16 cellular contexts compared by ENCODE assay signal in genomic region chr4:7006411-7006810, GRCh38. TPM values are rescaled to one million over a fixed set of nuclear protein-coding genes. Genes with fewer than 3 reads are reported as not detected.
A peak's percentile ranks its signal among the peaks of the same experiment; 100 is the strongest.
DNase-seq lines count a peak whose midpoint lies in the region; ATAC-seq, FAIRE-seq and TF ChIP-seq lines count a peak whose summit lies in the region.
"Had no signal": no experiment of that assay in that cellular context is flagged by ENCODE, and none has a peak within 500 bp of the region (broad histone marks: within the 10 kb centered on the region; RNA-seq: fewer than 3 reads in every experiment).

No MANE protein-coding gene starts in this region.

- BruUV-seq in MCF 10A (replicated peaks; lab: Mats Ljungman, UMichigan), result no TSS peak
- no TSS peak for BruUV-seq in mammary epithelial cell (replicated peaks; lab: Mats Ljungman, UMichigan)

- H4K20me1 ChIP-seq in mammary epithelial cell (ENCODE audit: insufficient read depth, low read length), result no peaks in the 10 kb centered on the region

- H3K36me3 Mint-ChIP-seq in MCF 10A (ENCODE audit: insufficient read depth, unreplicated experiment), result peaks cover 83% of the 10 kb centered on the region
- peaks cover 83% of the 10 kb centered on the region for H3K36me3 Mint-ChIP-seq in stimulated activated memory B cell treated with anti-CD40 and anti-IgM and Interleukin-4, amounts not matched to agents 10 μg/mL and 1 μg/mL and 100 μg/mL, for 72 hours

- no peak for DNase-seq in MCF 10A (ENCODE audit: unreplicated experiment)
- DNase-seq in mammary epithelial cell, result no peak
- DNase-seq in M059J (ENCODE audit: low read depth), result peak; percentile 37
- no peak for DNase-seq in cerebellar cortex (ENCODE audit: low spot score)
- no peak for DNase-seq in amniotic stem cell (lab: John Stamatoyannopoulos, UW)
- no peak for DNase-seq in DMS114 treated with DMSO at 0.1 percent for 48 hours (lab: John Stamatoyannopoulos, UW; ENCODE audit: unreplicated experiment)
- DNase-seq: BE2C; CD8-positive, alpha-beta memory T cell; NCI-H1048; NCI-H345; NCI-H526 treated with DMSO at 0.1 percent for 48 hours; PC-3 had no signal

- no peak overlapping the region for H3K4me3 ChIP-seq in mammary epithelial cell (replicated peaks in 1 of 3; ENCODE audit: insufficient read depth in 1 of 3, low read depth in 2 of 3, low read length in 3 of 3)

- no peaks in the 10 kb centered on the region for H3K9me3 ChIP-seq in mammary epithelial cell (replicated peaks; ENCODE audit: insufficient read depth, low read length)
- H3K9me3 ChIP-seq: BE2C had no signal

- POLR2A ChIA-PET in MCF 10A (lab: Yijun Ruan, JAX), result interaction anchor here (1.6 to 7.6 kb wide), 6 partner anchors 15 to 61 kb away, joined by 3 to 68 read pairs (median 48); partner anchors contain the start of genes GRPEL1 and TADA2B

- ATAC-seq in stimulated activated memory B cell treated with anti-CD40 and anti-IgM and Interleukin-4, amounts not matched to agents 10 μg/mL and 1 μg/mL and 100 μg/mL, for 72 hours, result no peak
- ATAC-seq: PC-3 had no signal

- peak overlapping the region; percentile 98 for H3K27ac Mint-ChIP-seq in MCF 10A (ENCODE audit: low read depth, unreplicated experiment)
- peak overlapping the region; percentile 17 for H3K27ac Mint-ChIP-seq in stimulated activated memory B cell treated with anti-CD40 and anti-IgM and Interleukin-4, amounts not matched to agents 10 μg/mL and 1 μg/mL and 100 μg/mL, for 72 hours

- CTCF ChIA-PET in MCF 10A (lab: Yijun Ruan, JAX) (interaction anchor here (1.6 kb wide), 1 partner anchor 12 kb away, joined by 11 read pairs; no protein-coding TSS in a partner anchor), mammary epithelial cell (lab: Charles Lee; ENCODE audit: low non-redundant PET) (interaction anchor here (1.0 kb wide), 1 partner anchor 20 kb away, joined by 6 read pairs; no protein-coding TSS in a partner anchor)

- H3K4me1 Mint-ChIP-seq in MCF 10A (ENCODE audit: insufficient read depth, unreplicated experiment), result peaks cover 28% of the 10 kb centered on the region
- H3K4me1 Mint-ChIP-seq in stimulated activated memory B cell treated with anti-CD40 and anti-IgM and Interleukin-4, amounts not matched to agents 10 μg/mL and 1 μg/mL and 100 μg/mL, for 72 hours, result no peaks in the 10 kb centered on the region

- peak; percentile 12 for FAIRE-seq in endometrium (lab: Jason Lieb, UNC)
- FAIRE-seq: H54, HTR-8/SVneo had no signal

- H3K9ac ChIP-seq in mammary epithelial cell (ENCODE audit: insufficient read depth, low read length), result no peak overlapping the region

- H3K4me1 ChIP-seq in mammary epithelial cell (ENCODE audit: insufficient read depth, low read length), result peaks cover 48% of the 10 kb centered on the region
- H3K4me1 ChIP-seq: BE2C had no signal

- H3K36me3 ChIP-seq in mammary epithelial cell (ENCODE audit: insufficient read depth, low read length), result peaks cover 20% of the 10 kb centered on the region

- H3K9me3 Mint-ChIP-seq in MCF 10A (ENCODE audit: unreplicated experiment), result no peaks in the 10 kb centered on the region
- H3K9me3 Mint-ChIP-seq in stimulated activated memory B cell treated with anti-CD40 and anti-IgM and Interleukin-4, amounts not matched to agents 10 μg/mL and 1 μg/mL and 100 μg/mL, for 72 hours, result no peaks in the 10 kb centered on the region
- H3K9me3 Mint-ChIP-seq: CD8-positive, alpha-beta memory T cell had no signal

- no peak overlapping the region for H2AFZ ChIP-seq in mammary epithelial cell (ENCODE audit: low read depth, low read length)

- dilution Hi-C loops in mammary epithelial cell (cut with HindIII; ENCODE audit: low sequenced_read_pairs), result no loop called here

- H3K4me2 ChIP-seq in mammary epithelial cell (ENCODE audit: insufficient read depth, low read depth, low read length), result no peak overlapping the region

- WGBS in mammary epithelial cell (ENCODE audit: low coverage, missing lambda C conversion rate), result 73% methylated on average over 3 of the region's 3 CpGs

- no peaks in the 10 kb centered on the region for H3K27me3 ChIP-seq in mammary epithelial cell (ENCODE audit: insufficient read depth, low read length)
- H3K27me3 ChIP-seq: BE2C had no signal

- in situ Hi-C loops in mammary epithelial cell (cut with MboI; ENCODE audit: low sequenced_read_pairs in 2 of 2), result no loop called here

- H3K79me2 ChIP-seq in mammary epithelial cell (ENCODE audit: insufficient read depth, low read length), result peaks cover 41% of the 10 kb centered on the region

- intact Hi-C loops in MCF 10A (cut with micrococcal nuclease) (no loop called here), mammary epithelial cell (cut with micrococcal nuclease) (no loop called here)

- no peaks in the 10 kb centered on the region for H3K27me3 Mint-ChIP-seq in MCF 10A (ENCODE audit: insufficient read depth, unreplicated experiment)
- no peaks in the 10 kb centered on the region for H3K27me3 Mint-ChIP-seq in stimulated activated memory B cell treated with anti-CD40 and anti-IgM and Interleukin-4, amounts not matched to agents 10 μg/mL and 1 μg/mL and 100 μg/mL, for 72 hours
- H3K27me3 Mint-ChIP-seq: CD8-positive, alpha-beta memory T cell had no signal

- no peak overlapping the region for H3K27ac ChIP-seq in mammary epithelial cell (ENCODE audit: insufficient read depth, low read depth, low read length)

- no peak for TF ChIP-seq CTCF in MCF 10A (IDR thresholded peaks at IDR 0.05; ENCODE audit: unreplicated experiment)
- TF ChIP-seq CTCF in mammary epithelial cell (conservative IDR thresholded peaks at IDR 0.05 in 1 of 2, IDR thresholded peaks at IDR 0.05 in 1 of 2; ENCODE audit: extremely low read depth in 1 of 2, insufficient read depth in 1 of 2, low read depth in 1 of 2, low read length in 2 of 2), result no peak

- H3K4me3 Mint-ChIP-seq in MCF 10A (ENCODE audit: unreplicated experiment), result no peak overlapping the region
- no peak overlapping the region for H3K4me3 Mint-ChIP-seq in stimulated activated memory B cell treated with anti-CD40 and anti-IgM and Interleukin-4, amounts not matched to agents 10 μg/mL and 1 μg/mL and 100 μg/mL, for 72 hours
- H3K4me3 Mint-ChIP-seq: CD8-positive, alpha-beta memory T cell had no signal

RNA-seq across cellular contexts. Expression of gene TADA2B, which starts 36.8 kb away (rescaled TPM):
- total RNA-seq in MCF 10A (2022), result 29.5 and 31.8 TPM in 2 replicates
- total RNA-seq in mammary epithelial cell, result 10 to 100 TPM; 13.3 to 17.2 TPM
- 6.7 TPM for polyA plus RNA-seq in mammary epithelial cell
- 9.5 TPM for polyA minus RNA-seq in mammary epithelial cell
- 7.6 and 11.0 TPM in 2 replicates for total RNA-seq in M059J (2014; rRNA removed; shearing (Covaris generic))
